Comparison of ENCODE assay signal across 1 cellular context in genomic region chr1:32881871-32882850, GRCh38.
TF ChIP-seq lines count a peak whose summit lies in the region.

No MANE protein-coding gene starts in this region.

TF ChIP-seq in HEK293, 187 proteins besides CTCF, POLR2A, EP300 and RAD21 (continued from another document):
- no peak for TF ChIP-seq ZNF639 (tag by site-specific recombination; IDR thresholded peaks at IDR 0.05)
